27 cellular contexts compared by ENCODE assay signal in genomic region chr10:2944788-2945187, GRCh38.
"Had no signal": no experiment of that assay in that cellular context is flagged by ENCODE, and none has a peak within 500 bp of the region (broad histone marks: within the 10 kb centered on the region; RNA-seq: fewer than 3 reads in every experiment).

No MANE protein-coding gene starts in this region.

- H3K4me3 Mint-ChIP-seq: naive thymus-derived CD4-positive, alpha-beta T cell; nephron; neural progenitor cell had no signal

- H3K27ac Mint-ChIP-seq: naive thymus-derived CD4-positive, alpha-beta T cell; nephron; neural progenitor cell had no signal

- H3K36me3 ChIP-seq: colonic mucosa, gastrocnemius medialis, heart left ventricle, neural progenitor cell, sigmoid colon, spleen, stomach, thyroid gland, vagina had no signal

- H3K9me3 Mint-ChIP-seq: nephron had no signal

- ATAC-seq: gastrocnemius medialis; heart left ventricle; left lobe of liver; naive thymus-derived CD4-positive, alpha-beta T cell; psoas muscle; right cardiac atrium had no signal

- FAIRE-seq: endothelial cell of umbilical vein, kidney had no signal

- H3K36me3 Mint-ChIP-seq: naive thymus-derived CD4-positive, alpha-beta T cell; neural progenitor cell had no signal

- H3K27ac ChIP-seq: colonic mucosa, gastrocnemius medialis, heart left ventricle, hepatocyte, neural progenitor cell, psoas muscle, sigmoid colon, spleen, stomach, thyroid gland, vagina had no signal

- H3K9me3 ChIP-seq: colonic mucosa, gastrocnemius medialis, heart left ventricle, psoas muscle, sigmoid colon, spleen, stomach, thyroid gland, vagina had no signal

- H3K4me1 ChIP-seq: colonic mucosa, gastrocnemius medialis, heart left ventricle, neural progenitor cell, psoas muscle, sigmoid colon, spleen, stomach, thyroid gland, vagina had no signal

- H3K4me2 ChIP-seq: hepatocyte, neural progenitor cell had no signal

- H3K79me2 ChIP-seq: hepatocyte had no signal

- H3K4me1 Mint-ChIP-seq: nephron, neural progenitor cell had no signal

- H3K9ac ChIP-seq: neural progenitor cell had no signal

- DNase-seq: colonic mucosa; dermis blood vessel endothelial cell; effector memory CD4-positive, alpha-beta T cell; erythroblast; gastrocnemius medialis; heart left ventricle; kidney; mesenchymal stem cell; midbrain; naive thymus-derived CD4-positive, alpha-beta T cell; nucleus accumbens; posterior cingulate gyrus; psoas muscle; right cardiac atrium; sigmoid colon; spleen; stimulated activated naive CD4-positive, alpha-beta T cell treated with Interleukin-2 at 50 U/mL for 16 hours; stomach; thyroid gland; trophoblast cell had no signal

- H3K27me3 ChIP-seq: colonic mucosa, hepatocyte, neural progenitor cell, thyroid gland, vagina had no signal

- H2AFZ ChIP-seq: hepatocyte, neural progenitor cell had no signal

- H3K4me3 ChIP-seq: colonic mucosa, gastrocnemius medialis, heart left ventricle, hepatocyte, lung, neural progenitor cell, psoas muscle, sigmoid colon, spleen, stomach, thyroid gland, vagina had no signal
